ENCODE assay signal across 12 cellular contexts in genomic region chr22:21917959-21918261, GRCh38.
"Had no signal": no experiment of that assay in that cellular context is flagged by ENCODE, and none has a peak within 500 bp of the region (broad histone marks: within the 10 kb centered on the region; RNA-seq: fewer than 3 reads in every experiment).

No MANE protein-coding gene starts in this region.

- H3K27me3 Mint-ChIP-seq: naive thymus-derived CD8-positive, alpha-beta T cell had no signal

- H3K4me3 Mint-ChIP-seq: naive thymus-derived CD8-positive, alpha-beta T cell; neural crest cell had no signal

- H3K27me3 ChIP-seq: heart left ventricle, sigmoid colon had no signal

- ATAC-seq: esophagus mucosa; mucosa of descending colon; naive thymus-derived CD8-positive, alpha-beta T cell had no signal

- DNase-seq: effector memory CD4-positive, alpha-beta T cell; heart left ventricle; hippocampal formation; kidney glomerular epithelial cell; mammary epithelial cell; mucosa of descending colon; naive thymus-derived CD8-positive, alpha-beta T cell; sigmoid colon; stimulated activated naive CD4-positive, alpha-beta T cell treated with Interleukin-2 at 50 U/mL for 16 hours had no signal

- H3K4me3 ChIP-seq: heart left ventricle, mucosa of descending colon, sigmoid colon, skin epidermis had no signal

- H3K27ac ChIP-seq: heart left ventricle, sigmoid colon, skin epidermis had no signal

- H3K36me3 Mint-ChIP-seq: naive thymus-derived CD8-positive, alpha-beta T cell had no signal

- H3K9me3 Mint-ChIP-seq: naive thymus-derived CD8-positive, alpha-beta T cell; neural crest cell had no signal

- H3K9me3 ChIP-seq: heart left ventricle, mucosa of descending colon, sigmoid colon had no signal
